28 cellular contexts compared by ENCODE assay signal in the genomic region with DNA sequence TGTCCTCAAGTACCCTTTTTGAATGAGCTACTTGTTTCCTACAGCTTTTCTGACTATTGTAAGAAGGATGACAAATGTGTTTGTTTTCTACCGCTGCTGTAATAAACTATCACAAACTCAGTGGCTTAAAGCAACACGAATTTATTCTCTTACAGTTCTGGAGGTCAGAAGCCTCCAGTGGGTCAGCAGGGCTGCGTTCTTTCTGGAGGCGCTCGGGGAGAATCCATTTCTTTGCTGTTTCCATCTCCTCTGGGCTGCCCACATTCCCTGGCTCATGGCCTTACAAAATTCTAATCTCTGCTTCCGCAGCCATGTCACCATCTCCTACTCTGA.
"Had no signal": no experiment of that assay in that cellular context is flagged by ENCODE, and none has a peak within 500 bp of the region (broad histone marks: within the 10 kb centered on the region; RNA-seq: fewer than 3 reads in every experiment).

No MANE protein-coding gene starts in this region.

- H3K9me3 ChIP-seq: colonic mucosa had no signal

- ATAC-seq: activated CD8-positive, alpha-beta memory T cell treated with anti-CD3 and anti-CD28 coated beads, Interleukin-2, amount 10 ng/mL, durations not matched to agents 7 days and 5 days had no signal

- H3K4me3 Mint-ChIP-seq: activated B cell treated with CpG ODN at 0.5 μM for 24 hours; activated CD4-positive, alpha-beta memory T cell treated with anti-CD3 and anti-CD28 coated beads, Interleukin-2, amount 10 ng/mL, durations not matched to agents 7 days and 5 days; activated CD8-positive, alpha-beta memory T cell treated with anti-CD3 and anti-CD28 coated beads, Interleukin-2, amount 10 ng/mL, durations not matched to agents 7 days and 5 days; activated naive CD4-positive, alpha-beta T cell treated with anti-CD3 and anti-CD28 coated beads, Interleukin-2, amount 10 ng/mL, durations not matched to agents 7 days and 5 days; activated naive CD8-positive, alpha-beta T cell; activated naive CD8-positive, alpha-beta T cell treated with anti-CD3 and anti-CD28 coated beads, Interleukin-2, amount 50 U/mL, for 24 hours; central memory CD8-positive, alpha-beta T cell had no signal

- H3K4me1 ChIP-seq: colonic mucosa had no signal

- DNase-seq: activated B cell treated with CpG ODN at 0.5 μM for 24 hours; activated CD4-positive, alpha-beta memory T cell treated with anti-CD3 and anti-CD28 coated beads, Interleukin-2, amount 10 ng/mL, durations not matched to agents 7 days and 5 days; activated CD4-positive, alpha-beta T cell treated with anti-CD3 and anti-CD28 coated beads for 4 hours; activated CD4-positive, CD25-positive, alpha-beta regulatory T cell treated with anti-CD3 and anti-CD28 coated beads, Interleukin-2, amount 50 U/mL, for 72 hours; activated CD8-positive, alpha-beta memory T cell treated with anti-CD3 and anti-CD28 coated beads for 24 hours; activated CD8-positive, alpha-beta memory T cell treated with anti-CD3 and anti-CD28 coated beads, Interleukin-2, amount 10 ng/mL, durations not matched to agents 7 days and 5 days; activated CD8-positive, alpha-beta memory T cell treated with anti-CD3 and anti-CD28 coated beads, Interleukin-2, amount 50 U/mL, for 48 hours; activated effector memory CD4-positive, alpha-beta T cell treated with Interleukin-2 at 50 U/mL for 16 hours; activated naive CD4-positive, alpha-beta T cell treated with anti-CD3 and anti-CD28 coated beads, Interleukin-2, amount 10 ng/mL, durations not matched to agents 7 days and 5 days; activated naive CD8-positive, alpha-beta T cell treated with anti-CD3 and anti-CD28 coated beads, Interleukin-2, amount 50 U/mL, for 24 hours; activated T-cell treated with anti-CD3 and anti-CD28 coated beads, Interleukin-2, amount 50 U/mL, for 48 hours; anterior cingulate cortex; brain microvascular endothelial cell; colonic mucosa; NCI-H1105; NCI-H1417 treated with DMSO at 0.1 percent for 48 hours; NCI-H1694; NCI-H1930; NCI-H524 treated with DMSO at 0.1 percent for 48 hours; Right ventricle myocardium superior; SW 1271; T-helper 1 cell; T-helper 2 cell; T-helper 9 cell had no signal

- H3K4me1 Mint-ChIP-seq: activated B cell treated with CpG ODN at 0.5 μM for 24 hours; activated CD4-positive, alpha-beta memory T cell treated with anti-CD3 and anti-CD28 coated beads, Interleukin-2, amount 10 ng/mL, durations not matched to agents 7 days and 5 days; activated naive CD4-positive, alpha-beta T cell treated with anti-CD3 and anti-CD28 coated beads, Interleukin-2, amount 10 ng/mL, durations not matched to agents 7 days and 5 days; activated naive CD8-positive, alpha-beta T cell treated with anti-CD3 and anti-CD28 coated beads, Interleukin-2, amount 50 U/mL, for 24 hours had no signal

- H3K27ac ChIP-seq: brain microvascular endothelial cell, cardiac muscle cell, colonic mucosa, VCaP had no signal

- H3K4me3 ChIP-seq: cardiac muscle cell, colonic mucosa had no signal

- H3K27ac Mint-ChIP-seq: activated B cell treated with CpG ODN at 0.5 μM for 24 hours; activated CD4-positive, alpha-beta memory T cell treated with anti-CD3 and anti-CD28 coated beads, Interleukin-2, amount 10 ng/mL, durations not matched to agents 7 days and 5 days; activated CD8-positive, alpha-beta memory T cell treated with anti-CD3 and anti-CD28 coated beads, Interleukin-2, amount 10 ng/mL, durations not matched to agents 7 days and 5 days; activated naive CD4-positive, alpha-beta T cell treated with anti-CD3 and anti-CD28 coated beads, Interleukin-2, amount 10 ng/mL, durations not matched to agents 7 days and 5 days; activated naive CD8-positive, alpha-beta T cell; activated naive CD8-positive, alpha-beta T cell treated with anti-CD3 and anti-CD28 coated beads, Interleukin-2, amount 50 U/mL, for 24 hours had no signal

- H3K36me3 Mint-ChIP-seq: activated CD8-positive, alpha-beta memory T cell treated with anti-CD3 and anti-CD28 coated beads, Interleukin-2, amount 10 ng/mL, durations not matched to agents 7 days and 5 days; activated naive CD4-positive, alpha-beta T cell treated with anti-CD3 and anti-CD28 coated beads, Interleukin-2, amount 10 ng/mL, durations not matched to agents 7 days and 5 days; activated naive CD8-positive, alpha-beta T cell had no signal

- H3K27me3 Mint-ChIP-seq: activated naive CD8-positive, alpha-beta T cell had no signal

- H3K9me3 Mint-ChIP-seq: activated B cell treated with CpG ODN at 0.5 μM for 24 hours; activated CD4-positive, alpha-beta memory T cell treated with anti-CD3 and anti-CD28 coated beads, Interleukin-2, amount 10 ng/mL, durations not matched to agents 7 days and 5 days; activated naive CD4-positive, alpha-beta T cell treated with anti-CD3 and anti-CD28 coated beads, Interleukin-2, amount 10 ng/mL, durations not matched to agents 7 days and 5 days; activated naive CD8-positive, alpha-beta T cell treated with anti-CD3 and anti-CD28 coated beads, Interleukin-2, amount 50 U/mL, for 24 hours; central memory CD8-positive, alpha-beta T cell had no signal

- H3K27me3 ChIP-seq: brain microvascular endothelial cell, cardiac muscle cell, colonic mucosa had no signal

- H3K36me3 ChIP-seq: brain microvascular endothelial cell, cardiac muscle cell, colonic mucosa had no signal
